In the genomic region with DNA sequence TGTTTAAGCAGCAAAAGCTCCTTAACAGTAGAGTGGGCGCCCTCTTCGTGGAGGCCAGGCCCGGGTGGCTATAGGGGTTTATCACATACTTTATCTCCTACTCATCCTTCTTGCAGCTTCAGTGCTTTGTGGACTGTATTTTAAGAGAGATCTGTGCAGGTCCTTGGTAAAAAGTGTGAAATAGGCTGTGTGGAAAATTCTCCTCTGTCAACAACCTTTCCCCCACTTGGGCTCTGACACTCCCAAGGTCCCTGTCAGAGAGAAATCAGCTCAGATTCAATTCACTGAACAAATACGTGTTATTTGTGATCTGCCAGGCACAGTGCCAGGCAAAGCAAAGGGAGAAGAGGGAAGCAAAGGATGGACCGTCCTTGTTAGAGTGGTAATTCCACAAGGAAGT, we compare ENCODE assay signal across 13 cellular contexts.
DNase-seq lines count a peak whose midpoint lies in the region; ATAC-seq and TF ChIP-seq lines count a peak whose summit lies in the region.
"Had no signal": no experiment of that assay in that cellular context is flagged by ENCODE, and none has a peak within 500 bp of the region (broad histone marks: within the 10 kb centered on the region; RNA-seq: fewer than 3 reads in every experiment).

No MANE protein-coding gene starts in this region.

- no peaks in the 10 kb centered on the region for H3K27me3 Mint-ChIP-seq in activated CD4-positive, alpha-beta T cell treated with anti-CD3 and anti-CD28 coated beads, Interleukin-2, amount 10 ng/mL, durations not matched to agents 7 days and 5 days
- H3K27me3 Mint-ChIP-seq: activated naive CD8-positive, alpha-beta T cell treated with anti-CD3 and anti-CD28 coated beads, Interleukin-2, amount 10 ng/mL, durations not matched to agents 7 days and 5 days had no signal

- TF ChIP-seq CTCF in mucosa of descending colon (IDR thresholded peaks at IDR 0.05), result no peak
- TF ChIP-seq CTCF in spleen (IDR thresholded peaks at IDR 0.05 in 8 of 11, conservative IDR thresholded peaks at IDR 0.05 in 3 of 11), result no peak

- no peaks in the 10 kb centered on the region for H3K36me3 Mint-ChIP-seq in activated CD4-positive, alpha-beta T cell treated with anti-CD3 and anti-CD28 coated beads, Interleukin-2, amount 10 ng/mL, durations not matched to agents 7 days and 5 days (ENCODE audit: low read depth)
- H3K36me3 Mint-ChIP-seq: activated naive CD8-positive, alpha-beta T cell treated with anti-CD3 and anti-CD28 coated beads, Interleukin-2, amount 10 ng/mL, durations not matched to agents 7 days and 5 days had no signal

- no peaks in the 10 kb centered on the region for H3K79me2 ChIP-seq in ACC112 (ENCODE audit: control insufficient read depth, insufficient read depth, low read length, unreplicated experiment)

- H3K27ac ChIP-seq in ACC112 (ENCODE audit: low read depth, low read length) (peak overlapping the region; percentile 99), spleen (no peak overlapping the region)
- H3K27ac ChIP-seq: thoracic aorta had no signal

- H3K4me3 ChIP-seq in ACC112 (ENCODE audit: low read depth, low read length), result peak overlapping the region; percentile 11; the same call in 1 of the 2 replicates
- no peak overlapping the region for H3K4me3 ChIP-seq in mucosa of descending colon
- H3K4me3 ChIP-seq in spleen, result no peak overlapping the region
- H3K4me3 ChIP-seq: thoracic aorta had no signal

- H3K27me3 ChIP-seq in ACC112 (ENCODE audit: insufficient read depth, low read length) (no peaks in the 10 kb centered on the region), spleen (replicated peaks in 1 of 7) (no peaks in the 10 kb centered on the region)

- TF ChIP-seq POLR2A in spleen (IDR thresholded peaks at IDR 0.05), result no peak

- peak overlapping the region; percentile 59 for H2AFZ ChIP-seq in ACC112 (ENCODE audit: low read length, unreplicated experiment)

- intact Hi-C loops in mucosa of descending colon (cut with DNase I, micrococcal nuclease) (no loop called here), spleen (cut with DNase I; ENCODE audit: low total_unique reads) (no loop called here)

- no peak overlapping the region for H3K4me3 Mint-ChIP-seq in activated CD4-positive, alpha-beta T cell treated with anti-CD3 and anti-CD28 coated beads, Interleukin-2, amount 10 ng/mL, durations not matched to agents 7 days and 5 days
- H3K4me3 Mint-ChIP-seq: activated naive CD8-positive, alpha-beta T cell treated with anti-CD3 and anti-CD28 coated beads, Interleukin-2, amount 10 ng/mL, durations not matched to agents 7 days and 5 days had no signal

- POLR2A ChIA-PET in activated CD4-positive, alpha-beta T cell treated with anti-CD3 and anti-CD28 coated beads, Interleukin-2, amount 10 ng/mL, durations not matched to agents 7 days and 5 days (lab: Charles Lee), result no interaction called here

- H3K4me1 ChIP-seq in ACC112 (ENCODE audit: control insufficient read depth, insufficient read depth, low read length, unreplicated experiment) (peaks cover 38% of the 10 kb centered on the region), mucosa of descending colon (ENCODE audit: low read depth) (peaks cover 6% of the 10 kb centered on the region), spleen (no peaks in the 10 kb centered on the region)

- H3K36me3 ChIP-seq in ACC112 (ENCODE audit: insufficient read depth, low read length), result no peaks in the 10 kb centered on the region
- H3K36me3 ChIP-seq in mucosa of descending colon (ENCODE audit: low read depth), result no peaks in the 10 kb centered on the region
- no peaks in the 10 kb centered on the region for H3K36me3 ChIP-seq in spleen
- H3K36me3 ChIP-seq: thoracic aorta had no signal

- H3K4me1 Mint-ChIP-seq in activated CD4-positive, alpha-beta T cell treated with anti-CD3 and anti-CD28 coated beads, Interleukin-2, amount 10 ng/mL, durations not matched to agents 7 days and 5 days, result no peaks in the 10 kb centered on the region
- H3K4me1 Mint-ChIP-seq: activated naive CD8-positive, alpha-beta T cell treated with anti-CD3 and anti-CD28 coated beads, Interleukin-2, amount 10 ng/mL, durations not matched to agents 7 days and 5 days had no signal

- no peaks in the 10 kb centered on the region for H3K9me3 Mint-ChIP-seq in activated CD4-positive, alpha-beta T cell treated with anti-CD3 and anti-CD28 coated beads, Interleukin-2, amount 10 ng/mL, durations not matched to agents 7 days and 5 days

- WGBS in spleen, 5 donors, result 57 to 76% (median 70%) methylated on average over 5 of the region's 5 CpGs

- CTCF ChIA-PET in activated CD4-positive, alpha-beta T cell treated with anti-CD3 and anti-CD28 coated beads, Interleukin-2, amount 10 ng/mL, durations not matched to agents 7 days and 5 days (lab: Charles Lee), result interaction anchor here (1.0 kb wide), 1 partner anchor 48 kb away, joined by 3 read pairs; no protein-coding TSS in a partner anchor

- ATAC-seq in mucosa of descending colon, result peak; percentile 53

- H3K9me3 ChIP-seq in mucosa of descending colon, result no peaks in the 10 kb centered on the region
- H3K9me3 ChIP-seq in spleen, result no peaks in the 10 kb centered on the region
- H3K9me3 ChIP-seq: thoracic aorta had no signal

- peak; percentile 19 for DNase-seq in RPMI7951 (ENCODE audit: low read depth)
- peak; percentile 43 for DNase-seq in fibroblast of the conjunctiva (ENCODE audit: low read depth)
- DNase-seq in mucosa of descending colon, result peak in 1 of 3 donors; percentile 27
- DNase-seq in T-helper 2 cell, result no peak
- no peak for DNase-seq in NCI-H446 treated with DMSO at 0.1 percent for 48 hours (lab: John Stamatoyannopoulos, UW)
- no peak for DNase-seq in activated CD4-positive, alpha-beta T cell treated with anti-CD3 and anti-CD28 coated beads, Interleukin-2, amount 10 ng/mL, durations not matched to agents 7 days and 5 days
- no peak for DNase-seq in spleen
- DNase-seq: activated CD8-positive, alpha-beta memory T cell treated with anti-CD3 and anti-CD28 coated beads, Interleukin-2, amount 50 U/mL, for 4 hours; activated naive CD8-positive, alpha-beta T cell treated with anti-CD3 and anti-CD28 coated beads, Interleukin-2, amount 10 ng/mL, durations not matched to agents 7 days and 5 days; Calu3; glutamatergic neuron had no signal

- H3K27ac Mint-ChIP-seq in activated CD4-positive, alpha-beta T cell treated with anti-CD3 and anti-CD28 coated beads, Interleukin-2, amount 10 ng/mL, durations not matched to agents 7 days and 5 days, result no peak overlapping the region
- H3K27ac Mint-ChIP-seq: activated naive CD8-positive, alpha-beta T cell treated with anti-CD3 and anti-CD28 coated beads, Interleukin-2, amount 10 ng/mL, durations not matched to agents 7 days and 5 days had no signal

Comparison
In these comparisons a context has a peak if more than half of its experiments do, and no peak if none do; other contexts are left out.
1. DNase-seq: peak in RPMI7951 (single experiment) and fibroblast of the conjunctiva (single experiment); none in T-helper 2 cell (0 of 5), NCI-H446 treated with DMSO at 0.1 percent for 48 hours (single experiment), activated CD4-positive, alpha-beta T cell treated with anti-CD3 and anti-CD28 coated beads, Interleukin-2, amount 10 ng/mL, durations not matched to agents 7 days and 5 days (single experiment) and spleen (single experiment).